ENCODE assay signal across 1 cellular context in the genomic region with DNA sequence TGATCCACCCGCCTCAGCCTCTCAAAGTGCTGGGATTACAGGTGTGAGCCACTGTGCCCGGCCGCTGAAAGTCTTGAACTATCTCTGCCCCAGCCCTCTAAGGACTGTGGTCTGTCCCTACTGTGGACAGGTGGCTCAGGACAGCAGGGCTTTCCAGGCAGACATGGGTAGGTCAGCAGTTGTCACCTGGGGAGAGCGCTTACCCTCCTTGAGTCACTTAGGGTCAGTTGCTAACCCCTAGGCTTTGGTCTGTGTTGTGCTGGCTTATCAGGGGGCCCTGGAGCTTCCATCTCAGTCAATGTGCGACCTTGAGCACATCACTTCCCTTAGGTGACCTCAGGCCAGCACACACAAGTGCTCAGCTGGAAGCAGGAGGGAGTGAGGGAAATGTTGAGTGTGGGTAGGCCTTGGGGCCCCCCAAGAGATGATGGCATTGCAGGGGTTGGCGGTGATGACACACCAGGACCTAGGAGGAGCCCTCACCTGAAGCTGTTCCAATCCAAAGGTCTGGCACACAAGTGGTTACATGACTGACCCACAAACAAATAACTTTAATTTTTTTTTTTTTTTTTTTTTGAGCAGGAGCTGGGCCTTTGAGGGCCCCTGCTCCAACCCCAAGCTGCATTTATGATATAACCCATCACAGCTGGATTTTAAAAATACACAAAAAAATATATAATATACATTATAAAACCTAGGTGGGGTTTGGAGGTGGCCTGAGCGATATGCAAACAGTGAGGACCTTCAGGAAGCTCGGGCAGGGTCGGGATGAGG.
A peak's percentile ranks its signal among the peaks of the same experiment; 100 is the strongest.
TF ChIP-seq lines count a peak whose summit lies in the region.

No MANE protein-coding gene starts in this region.

TF ChIP-seq in GM12878, 131 proteins besides CTCF, POLR2A, EP300 and RAD21:
- TF ChIP-seq SMAD5 (IDR thresholded peaks at IDR 0.05; ENCODE audit: low read depth) (peak; percentile 43; the same call in 1 of the 2 replicates), CBX3 (IDR thresholded peaks at IDR 0.05; ENCODE audit: borderline replicate concordance, low read depth) (no peak), NFIC (IDR thresholded peaks at IDR 0.05; ENCODE audit: low read depth, low read length) (no peak), NRF1 (conservative IDR thresholded peaks at IDR 0.05; ENCODE audit: low read depth, low read length) (no peak), POLR2AphosphoS2 (IDR thresholded peaks at IDR 0.05; ENCODE audit: low read depth, low read length) (peak; percentile 27; the same call in 1 of the 2 replicates), PML (IDR thresholded peaks at IDR 0.05; ENCODE audit: low read length) (peak; percentile 5; the same call in 1 of the 2 replicates), EZH2 (IDR thresholded peaks at IDR 0.05; ENCODE audit: borderline replicate concordance, control insufficient read depth, low read depth, low read length) (no peak)
